9 cellular contexts compared by ENCODE assay signal in the genomic region with DNA sequence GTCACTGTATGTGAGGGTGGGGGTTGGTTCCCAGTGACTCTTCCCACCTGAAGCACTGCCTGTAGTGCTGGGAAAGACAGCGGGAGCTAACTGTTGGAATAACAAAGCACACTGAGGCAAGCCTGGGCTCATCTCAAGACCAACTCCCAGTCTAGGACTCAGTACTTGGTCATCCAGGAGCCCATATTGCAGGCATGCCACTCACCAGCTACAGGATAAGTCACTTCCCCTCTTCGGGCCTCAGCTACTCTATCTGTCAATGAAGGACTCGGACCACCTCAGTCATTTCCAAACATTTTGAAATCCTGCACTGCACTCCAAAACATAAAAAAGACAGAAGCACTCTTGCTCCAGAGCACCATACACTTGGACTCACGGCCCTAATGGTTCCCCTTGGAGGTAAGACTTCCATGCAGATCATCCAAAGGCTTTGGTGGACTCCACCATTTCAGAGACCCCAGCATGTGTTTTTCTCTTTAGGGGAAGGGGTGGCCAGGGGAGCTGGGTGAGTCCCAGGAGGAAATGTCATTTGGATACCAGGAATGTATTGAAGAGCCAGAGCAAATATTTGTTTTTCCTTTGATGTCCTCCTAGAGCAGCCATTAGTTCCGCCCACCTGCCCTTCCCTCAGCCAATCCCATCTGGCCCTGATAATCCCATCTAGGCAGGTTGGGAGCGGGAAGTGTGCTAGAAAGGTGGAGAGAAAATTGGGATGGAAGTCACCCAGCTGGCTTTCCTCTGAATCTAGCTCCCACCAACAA. TPM values are rescaled to one million over a fixed set of nuclear protein-coding genes. Genes with fewer than 3 reads are reported as not detected.
DNase-seq lines count a peak whose midpoint lies in the region; ATAC-seq and TF ChIP-seq lines count a peak whose summit lies in the region.
"Had no signal": no experiment of that assay in that cellular context is flagged by ENCODE, and none has a peak within 500 bp of the region (broad histone marks: within the 10 kb centered on the region; RNA-seq: fewer than 3 reads in every experiment).

No MANE protein-coding gene starts in this region.

- no peak for ATAC-seq in CD4-positive, CD25-positive, alpha-beta regulatory T cell (ENCODE audit: low read depth in 2 of 2)
- no peak for ATAC-seq in GM18505 (IDR thresholded peaks at IDR 0.05; ENCODE audit: unreplicated experiment)

- H3K9me3 Mint-ChIP-seq in CD4-positive, CD25-positive, alpha-beta regulatory T cell, result no peaks in the 10 kb centered on the region

- peak overlapping the region; percentile 73 for H3K4me2 ChIP-seq in mesenchymal stem cell (ENCODE audit: low read length, poor library complexity, severe bottlenecking)

- H3K27me3 ChIP-seq in CD4-positive, CD25-positive, alpha-beta regulatory T cell (ENCODE audit: control insufficient read depth, insufficient read depth, low read length), result no peaks in the 10 kb centered on the region
- H3K27me3 ChIP-seq in adrenal gland, result no peaks in the 10 kb centered on the region
- no peaks in the 10 kb centered on the region for H3K27me3 ChIP-seq in mesenchymal stem cell (ENCODE audit: control insufficient read depth in 1 of 2, insufficient read depth in 1 of 2, low read length in 2 of 2)

- H4K8ac ChIP-seq in mesenchymal stem cell (ENCODE audit: low read length), result peak overlapping the region; percentile 65

- peaks cover 4% of the 10 kb centered on the region for H3K79me1 ChIP-seq in mesenchymal stem cell (replicated peaks; ENCODE audit: low read length, poor library complexity, severe bottlenecking)

- H3K4me1 Mint-ChIP-seq in CD4-positive, CD25-positive, alpha-beta regulatory T cell, result peaks cover 19 to 88% (median 72%) of the 10 kb centered on the region in 4 donors

- TF ChIP-seq CTCF in adrenal gland (IDR thresholded peaks at IDR 0.05), result no peak

- no peak overlapping the region for H2AFZ ChIP-seq in mesenchymal stem cell (ENCODE audit: low read depth, low read length)

- H2BK120ac ChIP-seq in mesenchymal stem cell (ENCODE audit: low read depth, low read length), result no peak overlapping the region

- H2BK15ac ChIP-seq in mesenchymal stem cell (ENCODE audit: low read depth, poor library complexity, severe bottlenecking), result no peak overlapping the region

- peaks cover 4% of the 10 kb centered on the region for H3K36me3 ChIP-seq in CD4-positive, CD25-positive, alpha-beta regulatory T cell (ENCODE audit: control insufficient read depth, insufficient read depth, low read length)
- H3K36me3 ChIP-seq in adrenal gland (replicated peaks in 1 of 2), result no peaks in the 10 kb centered on the region
- peaks cover 0 to 6% of the 10 kb centered on the region in 2 experiments for H3K36me3 ChIP-seq in mesenchymal stem cell (ENCODE audit: control insufficient read depth in 1 of 2, insufficient read depth in 2 of 2, low read depth in 1 of 2, low read length in 2 of 2)

- H2BK12ac ChIP-seq in mesenchymal stem cell (ENCODE audit: low read length in 2 of 2), result peak overlapping the region in 1 of 2 experiments; percentile 38

- peaks cover 77% of the 10 kb centered on the region for H3K4me1 ChIP-seq in CD4-positive, CD25-positive, alpha-beta regulatory T cell (ENCODE audit: control insufficient read depth, insufficient read depth, low read length, poor library complexity, severe bottlenecking)
- H3K4me1 ChIP-seq in adrenal gland (replicated peaks in 1 of 2) (peaks cover 45 to 77% of the 10 kb centered on the region in 2 donors), mesenchymal stem cell (ENCODE audit: control insufficient read depth, insufficient read depth, low read depth, low read length) (peaks cover 39% of the 10 kb centered on the region)

- peak overlapping the region in 1 of 2 experiments; percentile 10 for H3K23ac ChIP-seq in mesenchymal stem cell (ENCODE audit: low read length in 2 of 2)

- no peak for TF ChIP-seq POLR2A in adrenal gland (IDR thresholded peaks at IDR 0.05)
- no peak for TF ChIP-seq POLR2A in GM18505 (IDR thresholded peaks at IDR 0.05; ENCODE audit: borderline replicate concordance, extremely low read depth, insufficient read depth, insufficient read length)

- peak overlapping the region; percentile 72 to 93 (median 83) for H3K27ac Mint-ChIP-seq in CD4-positive, CD25-positive, alpha-beta regulatory T cell

- H3K9me3 ChIP-seq in CD4-positive, CD25-positive, alpha-beta regulatory T cell (ENCODE audit: control insufficient read depth in 2 of 2, low read length in 2 of 2), result no peaks in the 10 kb centered on the region
- H3K9me3 ChIP-seq in adrenal gland (replicated peaks in 1 of 3) (no peaks in the 10 kb centered on the region), mesenchymal stem cell (ENCODE audit: control insufficient read depth, low read length) (no peaks in the 10 kb centered on the region)

- no peak for DNase-seq in CD4-positive, CD25-positive, alpha-beta regulatory T cell
- peak; percentile 99 for DNase-seq in NCI-H1092 treated with DMSO at 0.1 percent for 48 hours (lab: John Stamatoyannopoulos, UW)
- DNase-seq in adrenal gland, result no peak
- DNase-seq in mesenchymal stem cell, result no peak
- no peak for DNase-seq in activated CD4-positive, CD25-positive, alpha-beta regulatory T cell (lab: John Stamatoyannopoulos, UW)
- no peak for DNase-seq in posterior cingulate gyrus
- DNase-seq in HUDEP-2 (lab: John Stamatoyannopoulos, UW; ENCODE audit: unreplicated experiment in 76 of 76), result no peak

- H3K27ac ChIP-seq in CD4-positive, CD25-positive, alpha-beta regulatory T cell (ENCODE audit: insufficient read depth, low read length, poor library complexity, severe bottlenecking), result peak overlapping the region; percentile 56
- H3K27ac ChIP-seq in adrenal gland (peak overlapping the region in 4 of 5 donors; percentile 13 to 85 (median 70)), mesenchymal stem cell (ENCODE audit: low read length, poor library complexity, severe bottlenecking) (peak overlapping the region; percentile 70)
- H3K27ac ChIP-seq: SK-N-MC had no signal

- no peak overlapping the region for H2BK5ac ChIP-seq in mesenchymal stem cell (ENCODE audit: low read depth, low read length, poor library complexity, severe bottlenecking)

- peak overlapping the region in 1 of 2 experiments; percentile 48 for H3K4ac ChIP-seq in mesenchymal stem cell (ENCODE audit: low read depth in 1 of 2, low read length in 2 of 2)

- H3K4me3 Mint-ChIP-seq in CD4-positive, CD25-positive, alpha-beta regulatory T cell, result peak overlapping the region; percentile 97 to 100 (median 97)

- H3K4me3 ChIP-seq in CD4-positive, CD25-positive, alpha-beta regulatory T cell (ENCODE audit: low read depth, low read length), result peak overlapping the region; percentile 91
- no peak overlapping the region for H3K4me3 ChIP-seq in adrenal gland
- peak overlapping the region in 1 of 2 experiments; percentile 2 for H3K4me3 ChIP-seq in mesenchymal stem cell (ENCODE audit: insufficient read depth in 1 of 2, low read depth in 1 of 2, low read length in 2 of 2)
- H3K4me3 ChIP-seq: SK-N-MC had no signal

- no peak overlapping the region for H3K14ac ChIP-seq in mesenchymal stem cell (ENCODE audit: low read length in 2 of 2)

- intact Hi-C loops in adrenal gland (cut with DNase I), result no loop called here
- intact Hi-C loops in posterior cingulate gyrus (cut with DNase I), result no loop called here

- H3K18ac ChIP-seq in mesenchymal stem cell (ENCODE audit: low read depth in 1 of 2, low read length in 2 of 2), result no peak overlapping the region

- H2AK5ac ChIP-seq in mesenchymal stem cell (ENCODE audit: low read length, severe bottlenecking), result peak overlapping the region; percentile 63

- no peak overlapping the region for H4K91ac ChIP-seq in mesenchymal stem cell (ENCODE audit: low read length)

- H3K9ac ChIP-seq in mesenchymal stem cell (ENCODE audit: low read length), result no peak overlapping the region

- 81 to 88% (median 83%) methylated on average over 5 to 6 of the region's 6 CpGs for WGBS in adrenal gland, 4 donors
- 82% methylated on average over 5 of the region's 6 CpGs for WGBS in mesenchymal stem cell

- H3K27me3 Mint-ChIP-seq in CD4-positive, CD25-positive, alpha-beta regulatory T cell, result peaks cover 25% of the 10 kb centered on the region

- peaks cover 32% of the 10 kb centered on the region for H3K36me3 Mint-ChIP-seq in CD4-positive, CD25-positive, alpha-beta regulatory T cell

RNA-seq across cellular contexts. Expression of a gene that starts 3.1 kb away (rescaled TPM):
- total RNA-seq in CD4-positive, CD25-positive, alpha-beta regulatory T cell, result 9.9 TPM
- polyA plus RNA-seq in CD4-positive, CD25-positive, alpha-beta regulatory T cell, result 10 to 100 TPM; 13.2 to 41.3 (median 25.4) TPM
- 1 to 10 TPM; 1.7 to 9.9 (median 7.2) TPM for total RNA-seq in adrenal gland
- 1 to 10 TPM in 2 of 3 donors, under 1 TPM in 1; 0.95 to 1.9 (median 1.8) TPM for polyA plus RNA-seq in adrenal gland
- 2.9 TPM for polyA plus RNA-seq in mesenchymal stem cell (2013, experiment 1 of 2)
- polyA plus RNA-seq in mesenchymal stem cell (2013, experiment 2 of 2), result 2.9 TPM

RNA-seq across cellular contexts. Expression of a gene that starts 38.3 kb away (rescaled TPM):
- total RNA-seq in CD4-positive, CD25-positive, alpha-beta regulatory T cell, result not detected
- polyA plus RNA-seq in CD4-positive, CD25-positive, alpha-beta regulatory T cell, result under 1 TPM in 1 of 4 donors, not detected in 3; 0.06 TPM
- total RNA-seq in adrenal gland, result 10 to 100 TPM; 18.2 to 74.9 (median 43.8) TPM
- 10 to 100 TPM; 24.6 to 60.9 (median 32.2) TPM for polyA plus RNA-seq in adrenal gland
- polyA plus RNA-seq in mesenchymal stem cell (2013, experiment 1 of 2), result not detected
- not detected for polyA plus RNA-seq in mesenchymal stem cell (2013, experiment 2 of 2)

Comparison
In these comparisons a context has a peak if more than half of its experiments do, and no peak if none do; other contexts are left out.
1. RNA of a gene that starts 38.3 kb away (total RNA-seq): 18.2 to 74.9 TPM in adrenal gland; not detected in CD4-positive, CD25-positive, alpha-beta regulatory T cell (single experiment); every median in the first group is over 10 times any median in the second.
2. Peak in every context shown above with its lines, with median percentiles within 50 percentile points of each other: H3K27ac ChIP-seq.